Comparison of ENCODE assay signal across 16 cellular contexts in the genomic region with DNA sequence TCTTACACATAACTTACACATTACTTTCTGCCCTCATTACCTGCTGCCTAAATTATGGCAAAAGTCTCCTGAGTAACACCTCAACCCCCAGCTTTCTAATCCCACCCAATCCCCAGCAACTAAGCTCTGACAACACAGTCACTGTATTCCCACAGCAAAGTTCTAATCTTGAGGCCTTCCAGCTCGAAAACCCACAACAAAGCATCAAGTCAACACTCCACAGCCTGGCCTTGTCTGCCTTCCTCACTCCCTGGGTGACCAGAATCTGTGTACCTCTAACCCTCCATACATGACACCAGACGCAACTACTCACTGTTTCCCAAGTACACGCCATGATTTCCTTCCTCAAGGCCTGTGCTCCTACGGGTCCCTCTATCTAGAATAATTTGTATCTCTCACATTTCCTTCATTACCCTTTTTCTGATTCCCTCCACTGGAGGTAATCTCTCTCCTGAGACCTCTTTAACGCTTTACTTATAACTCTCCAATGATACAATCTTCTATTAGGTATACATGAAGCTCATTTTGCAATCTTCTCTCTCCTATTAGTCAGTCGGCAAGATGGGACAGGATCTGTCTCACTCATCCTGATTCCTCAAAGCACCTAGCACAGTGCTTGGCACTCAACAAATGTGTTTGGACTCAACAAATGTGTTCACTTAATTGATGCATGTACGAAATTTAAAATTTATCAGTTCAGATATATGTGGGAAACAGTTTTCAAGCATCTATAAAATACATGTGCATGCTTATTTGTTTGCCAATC.
DNase-seq lines count a peak whose midpoint lies in the region; ATAC-seq and TF ChIP-seq lines count a peak whose summit lies in the region.
"Had no signal": no experiment of that assay in that cellular context is flagged by ENCODE, and none has a peak within 500 bp of the region (broad histone marks: within the 10 kb centered on the region; RNA-seq: fewer than 3 reads in every experiment).

No MANE protein-coding gene starts in this region.

- peak overlapping the region; percentile 39; the same call in 1 of the 2 replicates for H3K27ac ChIP-seq in RWPE1
- peak overlapping the region; percentile 42 to 84 (median 78) for H3K27ac ChIP-seq in sigmoid colon
- H3K27ac ChIP-seq: dorsolateral prefrontal cortex, SJSA1, VCaP had no signal

- POLR2A ChIA-PET in RWPE1 (lab: Yijun Ruan, JAX; ENCODE audit: low non-redundant PET): interaction anchor here (1.5 kb wide), 1 partner anchor 22 kb away, joined by 3 read pairs; no protein-coding TSS in a partner anchor

- ATAC-seq in activated T-cell treated with anti-CD3 and anti-CD28 coated beads, Interleukin-2, amount 50 U/mL, for 72 hours (replicated peaks in 1 of 2): no peak
- ATAC-seq: stimulated activated naive CD8-positive, alpha-beta T cell treated with anti-CD3 and anti-CD28 coated beads, Interleukin-15, amount 100 ng/mL, for 72 hours had no signal

- DNase-seq in activated T-cell treated with anti-CD3 and anti-CD28 coated beads, Interleukin-2, amount 50 U/mL, for 72 hours: no peak
- no peak for DNase-seq in activated T-cell treated with anti-CD3 and anti-CD28 coated beads, Interleukin-2, amount 50 U/mL, for 1 hour
- DNase-seq in RWPE1 (ENCODE audit: low spot score) (no peak), epithelial cell of esophagus (ENCODE audit: low read depth) (peak; percentile 78), sigmoid colon (no peak), SK-N-DZ (ENCODE audit: low spot score) (no peak), Ammon's horn (ENCODE audit: low spot score) (no peak), H7 (no peak)
- DNase-seq: DMS 273 treated with DMSO at 0.1 percent for 48 hours; dorsolateral prefrontal cortex; H9; mesendoderm; NCI-H2227 treated with DMSO at 0.1 percent for 48 hours; stimulated activated naive CD8-positive, alpha-beta T cell treated with anti-CD3 and anti-CD28 coated beads, Interleukin-15, amount 100 ng/mL, for 72 hours had no signal

- H3K27me3 ChIP-seq in sigmoid colon (no peaks in the 10 kb centered on the region), H7 (ENCODE audit: control insufficient read depth, insufficient read depth, low read length) (no peaks in the 10 kb centered on the region)
- H3K27me3 ChIP-seq: dorsolateral prefrontal cortex, SJSA1 had no signal

- H3K9me3 Mint-ChIP-seq in activated T-cell treated with anti-CD3 and anti-CD28 coated beads, Interleukin-2, amount 50 U/mL, for 72 hours: no peaks in the 10 kb centered on the region
- H3K9me3 Mint-ChIP-seq: H9; stimulated activated naive CD8-positive, alpha-beta T cell treated with anti-CD3 and anti-CD28 coated beads, Interleukin-15, amount 100 ng/mL, for 72 hours had no signal

- no peaks in the 10 kb centered on the region for H3K36me3 ChIP-seq in sigmoid colon
- no peaks in the 10 kb centered on the region for H3K36me3 ChIP-seq in H7 (replicated peaks; ENCODE audit: control insufficient read depth, insufficient read depth, low read length)

- peak overlapping the region; percentile 8 to 36 for H3K4me3 Mint-ChIP-seq in activated T-cell treated with anti-CD3 and anti-CD28 coated beads, Interleukin-2, amount 50 U/mL, for 72 hours
- H3K4me3 Mint-ChIP-seq: H9 had no signal

- H3K27me3 Mint-ChIP-seq in activated T-cell treated with anti-CD3 and anti-CD28 coated beads, Interleukin-2, amount 50 U/mL, for 72 hours (ENCODE audit: low read depth): no peaks in the 10 kb centered on the region
- H3K27me3 Mint-ChIP-seq: stimulated activated naive CD8-positive, alpha-beta T cell treated with anti-CD3 and anti-CD28 coated beads, Interleukin-15, amount 100 ng/mL, for 72 hours had no signal

- TF ChIP-seq CTCF in RWPE1 (conservative IDR thresholded peaks at IDR 0.05; ENCODE audit: low read depth) (no peak), epithelial cell of esophagus (IDR thresholded peaks at IDR 0.05; ENCODE audit: insufficient read depth, low read depth, low read length, missing control alignments) (no peak), sigmoid colon (IDR thresholded peaks at IDR 0.05) (no peak)

- peak overlapping the region; percentile 48 for H3K27ac Mint-ChIP-seq in activated T-cell treated with anti-CD3 and anti-CD28 coated beads, Interleukin-2, amount 50 U/mL, for 72 hours
- H3K27ac Mint-ChIP-seq: H9 had no signal

- no peaks in the 10 kb centered on the region for H3K9me3 ChIP-seq in sigmoid colon

- peaks cover 0 to 96% (median 72%) of the 10 kb centered on the region in 4 donors for H3K4me1 ChIP-seq in sigmoid colon

- intact Hi-C loops in sigmoid colon (cut with DNase I): no loop called here

- WGBS in sigmoid colon, 2 donors: 92 to 96% methylated on average over 7 of the region's 7 CpGs

- H3K4me1 Mint-ChIP-seq in activated T-cell treated with anti-CD3 and anti-CD28 coated beads, Interleukin-2, amount 50 U/mL, for 72 hours (ENCODE audit: low read depth): peaks cover 73% of the 10 kb centered on the region

- TF ChIP-seq POLR2A in sigmoid colon (IDR thresholded peaks at IDR 0.05): no peak

- H3K36me3 Mint-ChIP-seq in activated T-cell treated with anti-CD3 and anti-CD28 coated beads, Interleukin-2, amount 50 U/mL, for 72 hours (ENCODE audit: insufficient read depth in 2 of 2): peaks cover 6% of the 10 kb centered on the region in 2 donors

- H3K4me3 ChIP-seq in epithelial cell of esophagus (ENCODE audit: low read length): no peak overlapping the region
- H3K4me3 ChIP-seq in sigmoid colon: no peak overlapping the region
- no peak overlapping the region for H3K4me3 ChIP-seq in H7 (ENCODE audit: insufficient read depth, low read depth, low read length)
- H3K4me3 ChIP-seq: dorsolateral prefrontal cortex, SJSA1 had no signal

- CTCF ChIA-PET in RWPE1 (lab: Yijun Ruan, JAX): interaction anchor here (0.6 kb wide), 1 partner anchor 9 kb away, joined by 5 read pairs; no protein-coding TSS in a partner anchor

- TF ChIP-seq EP300 in sigmoid colon (IDR thresholded peaks at IDR 0.05): no peak
